Comparison of ENCODE assay signal across 2 cellular contexts in the genomic region with DNA sequence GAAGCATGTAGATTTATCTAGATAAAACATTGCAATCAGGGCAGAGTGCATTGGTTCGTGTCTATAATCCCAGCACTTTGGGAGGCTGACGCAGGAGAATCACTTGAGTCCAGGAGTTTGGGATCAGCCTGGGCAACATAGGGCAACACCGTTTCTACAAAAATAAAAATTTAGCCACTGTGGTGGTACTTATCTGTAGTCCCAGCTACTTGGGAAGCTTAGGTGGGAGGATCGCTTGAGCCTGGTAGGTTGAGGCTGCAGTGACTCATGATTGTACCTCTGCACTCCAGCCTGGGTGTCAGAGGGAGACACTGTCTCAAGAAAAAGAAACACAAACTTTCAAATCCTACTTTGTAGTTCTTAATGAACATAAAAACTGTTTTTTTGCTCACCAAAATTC.
TF ChIP-seq lines count a peak whose summit lies in the region.

No MANE protein-coding gene starts in this region.

TF ChIP-seq in WTC11, 78 proteins besides CTCF, POLR2A, EP300 and RAD21 (continued from another document):
- TF ChIP-seq, protein P1, sequence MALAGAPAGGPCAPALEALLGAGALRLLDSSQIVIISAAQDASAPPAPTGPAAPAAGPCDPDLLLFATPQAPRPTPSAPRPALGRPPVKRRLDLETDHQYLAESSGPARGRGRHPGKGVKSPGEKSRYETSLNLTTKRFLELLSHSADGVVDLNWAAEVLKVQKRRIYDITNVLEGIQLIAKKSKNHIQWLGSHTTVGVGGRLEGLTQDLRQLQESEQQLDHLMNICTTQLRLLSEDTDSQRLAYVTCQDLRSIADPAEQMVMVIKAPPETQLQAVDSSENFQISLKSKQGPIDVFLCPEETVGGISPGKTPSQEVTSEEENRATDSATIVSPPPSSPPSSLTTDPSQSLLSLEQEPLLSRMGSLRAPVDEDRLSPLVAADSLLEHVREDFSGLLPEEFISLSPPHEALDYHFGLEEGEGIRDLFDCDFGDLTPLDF (CRISPR knock-in tag; IDR thresholded peaks at IDR 0.05) = no peak
- TF ChIP-seq, protein P2, sequence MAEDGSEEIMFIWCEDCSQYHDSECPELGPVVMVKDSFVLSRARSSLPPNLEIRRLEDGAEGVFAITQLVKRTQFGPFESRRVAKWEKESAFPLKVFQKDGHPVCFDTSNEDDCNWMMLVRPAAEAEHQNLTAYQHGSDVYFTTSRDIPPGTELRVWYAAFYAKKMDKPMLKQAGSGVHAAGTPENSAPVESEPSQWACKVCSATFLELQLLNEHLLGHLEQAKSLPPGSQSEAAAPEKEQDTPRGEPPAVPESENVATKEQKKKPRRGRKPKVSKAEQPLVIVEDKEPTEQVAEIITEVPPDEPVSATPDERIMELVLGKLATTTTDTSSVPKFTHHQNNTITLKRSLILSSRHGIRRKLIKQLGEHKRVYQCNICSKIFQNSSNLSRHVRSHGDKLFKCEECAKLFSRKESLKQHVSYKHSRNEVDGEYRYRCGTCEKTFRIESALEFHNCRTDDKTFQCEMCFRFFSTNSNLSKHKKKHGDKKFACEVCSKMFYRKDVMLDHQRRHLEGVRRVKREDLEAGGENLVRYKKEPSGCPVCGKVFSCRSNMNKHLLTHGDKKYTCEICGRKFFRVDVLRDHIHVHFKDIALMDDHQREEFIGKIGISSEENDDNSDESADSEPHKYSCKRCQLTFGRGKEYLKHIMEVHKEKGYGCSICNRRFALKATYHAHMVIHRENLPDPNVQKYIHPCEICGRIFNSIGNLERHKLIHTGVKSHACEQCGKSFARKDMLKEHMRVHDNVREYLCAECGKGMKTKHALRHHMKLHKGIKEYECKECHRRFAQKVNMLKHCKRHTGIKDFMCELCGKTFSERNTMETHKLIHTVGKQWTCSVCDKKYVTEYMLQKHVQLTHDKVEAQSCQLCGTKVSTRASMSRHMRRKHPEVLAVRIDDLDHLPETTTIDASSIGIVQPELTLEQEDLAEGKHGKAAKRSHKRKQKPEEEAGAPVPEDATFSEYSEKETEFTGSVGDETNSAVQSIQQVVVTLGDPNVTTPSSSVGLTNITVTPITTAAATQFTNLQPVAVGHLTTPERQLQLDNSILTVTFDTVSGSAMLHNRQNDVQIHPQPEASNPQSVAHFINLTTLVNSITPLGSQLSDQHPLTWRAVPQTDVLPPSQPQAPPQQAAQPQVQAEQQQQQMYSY (CRISPR knock-in tag; IDR thresholded peaks at IDR 0.05) = no peak
TF ChIP-seq in WTC11: peak in this region for 0.

TF ChIP-seq in K562, 482 proteins besides CTCF, POLR2A, EP300 and RAD21 (continued from another document and continues in another):
- no peak for TF ChIP-seq ZNF644 (tag; IDR thresholded peaks at IDR 0.05; ENCODE audit: low read depth)
- TF ChIP-seq, protein P3, sequence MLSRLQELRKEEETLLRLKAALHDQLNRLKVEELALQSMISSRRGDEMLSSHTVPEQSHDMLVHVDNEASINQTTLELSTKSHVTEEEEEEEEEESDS (CRISPR knock-in tag; IDR thresholded peaks at IDR 0.05) = no peak
- 0 out of 2 replicates have a peak, but pooled peaks have one; percentile 39 for TF ChIP-seq ETV5 (CRISPR knock-in tag; IDR thresholded peaks at IDR 0.05; ENCODE audit: low read depth)
- TF ChIP-seq HDAC2 (IDR thresholded peaks at IDR 0.05) = no peak
- no peak for TF ChIP-seq KDM2B (CRISPR knock-in tag; IDR thresholded peaks at IDR 0.05)
- TF ChIP-seq ARID1B (IDR thresholded peaks at IDR 0.05) = peak; percentile 92
- peak; percentile 19 to 23; a peak in 1 of 4 replicates for TF ChIP-seq NRF1 (conservative IDR thresholded peaks at IDR 0.05 in 1 of 2, IDR thresholded peaks at IDR 0.05 in 1 of 2)
- no peak for TF ChIP-seq COPS2 (conservative IDR thresholded peaks at IDR 0.05)
- TF ChIP-seq, protein P4, sequence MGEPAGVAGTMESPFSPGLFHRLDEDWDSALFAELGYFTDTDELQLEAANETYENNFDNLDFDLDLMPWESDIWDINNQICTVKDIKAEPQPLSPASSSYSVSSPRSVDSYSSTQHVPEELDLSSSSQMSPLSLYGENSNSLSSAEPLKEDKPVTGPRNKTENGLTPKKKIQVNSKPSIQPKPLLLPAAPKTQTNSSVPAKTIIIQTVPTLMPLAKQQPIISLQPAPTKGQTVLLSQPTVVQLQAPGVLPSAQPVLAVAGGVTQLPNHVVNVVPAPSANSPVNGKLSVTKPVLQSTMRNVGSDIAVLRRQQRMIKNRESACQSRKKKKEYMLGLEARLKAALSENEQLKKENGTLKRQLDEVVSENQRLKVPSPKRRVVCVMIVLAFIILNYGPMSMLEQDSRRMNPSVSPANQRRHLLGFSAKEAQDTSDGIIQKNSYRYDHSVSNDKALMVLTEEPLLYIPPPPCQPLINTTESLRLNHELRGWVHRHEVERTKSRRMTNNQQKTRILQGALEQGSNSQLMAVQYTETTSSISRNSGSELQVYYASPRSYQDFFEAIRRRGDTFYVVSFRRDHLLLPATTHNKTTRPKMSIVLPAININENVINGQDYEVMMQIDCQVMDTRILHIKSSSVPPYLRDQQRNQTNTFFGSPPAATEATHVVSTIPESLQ (CRISPR knock-in tag; IDR thresholded peaks at IDR 0.05) = 0 out of 2 replicates have a peak, but pooled peaks have one; percentile 31
- TF ChIP-seq, protein P5, sequence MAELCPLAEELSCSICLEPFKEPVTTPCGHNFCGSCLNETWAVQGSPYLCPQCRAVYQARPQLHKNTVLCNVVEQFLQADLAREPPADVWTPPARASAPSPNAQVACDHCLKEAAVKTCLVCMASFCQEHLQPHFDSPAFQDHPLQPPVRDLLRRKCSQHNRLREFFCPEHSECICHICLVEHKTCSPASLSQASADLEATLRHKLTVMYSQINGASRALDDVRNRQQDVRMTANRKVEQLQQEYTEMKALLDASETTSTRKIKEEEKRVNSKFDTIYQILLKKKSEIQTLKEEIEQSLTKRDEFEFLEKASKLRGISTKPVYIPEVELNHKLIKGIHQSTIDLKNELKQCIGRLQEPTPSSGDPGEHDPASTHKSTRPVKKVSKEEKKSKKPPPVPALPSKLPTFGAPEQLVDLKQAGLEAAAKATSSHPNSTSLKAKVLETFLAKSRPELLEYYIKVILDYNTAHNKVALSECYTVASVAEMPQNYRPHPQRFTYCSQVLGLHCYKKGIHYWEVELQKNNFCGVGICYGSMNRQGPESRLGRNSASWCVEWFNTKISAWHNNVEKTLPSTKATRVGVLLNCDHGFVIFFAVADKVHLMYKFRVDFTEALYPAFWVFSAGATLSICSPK (IDR thresholded peaks at IDR 0.05; ENCODE audit: borderline replicate concordance) = no peak
- TF ChIP-seq MAZ (CRISPR knock-in tag; conservative IDR thresholded peaks at IDR 0.05 in 1 of 2, IDR thresholded peaks at IDR 0.05 in 1 of 2) = no peak
- TF ChIP-seq TAL1 (IDR thresholded peaks at IDR 0.05) = peak; percentile 44; the same call in 1 of the 2 replicates
- TF ChIP-seq STAG1 (CRISPR knock-in tag; IDR thresholded peaks at IDR 0.05; ENCODE audit: borderline replicate concordance) = no peak
- no peak for TF ChIP-seq PHTF2 (CRISPR knock-in tag; IDR thresholded peaks at IDR 0.05)
- TF ChIP-seq, protein P6, sequence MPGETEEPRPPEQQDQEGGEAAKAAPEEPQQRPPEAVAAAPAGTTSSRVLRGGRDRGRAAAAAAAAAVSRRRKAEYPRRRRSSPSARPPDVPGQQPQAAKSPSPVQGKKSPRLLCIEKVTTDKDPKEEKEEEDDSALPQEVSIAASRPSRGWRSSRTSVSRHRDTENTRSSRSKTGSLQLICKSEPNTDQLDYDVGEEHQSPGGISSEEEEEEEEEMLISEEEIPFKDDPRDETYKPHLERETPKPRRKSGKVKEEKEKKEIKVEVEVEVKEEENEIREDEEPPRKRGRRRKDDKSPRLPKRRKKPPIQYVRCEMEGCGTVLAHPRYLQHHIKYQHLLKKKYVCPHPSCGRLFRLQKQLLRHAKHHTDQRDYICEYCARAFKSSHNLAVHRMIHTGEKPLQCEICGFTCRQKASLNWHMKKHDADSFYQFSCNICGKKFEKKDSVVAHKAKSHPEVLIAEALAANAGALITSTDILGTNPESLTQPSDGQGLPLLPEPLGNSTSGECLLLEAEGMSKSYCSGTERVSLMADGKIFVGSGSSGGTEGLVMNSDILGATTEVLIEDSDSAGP (CRISPR knock-in tag; IDR thresholded peaks at IDR 0.05) = no peak
- no peak for TF ChIP-seq SMARCB1 (IDR thresholded peaks at IDR 0.05; ENCODE audit: insufficient read length, low read depth)
- peak; percentile 60 for TF ChIP-seq FOSL1 (tag; conservative IDR thresholded peaks at IDR 0.05)
- TF ChIP-seq, protein P7, sequence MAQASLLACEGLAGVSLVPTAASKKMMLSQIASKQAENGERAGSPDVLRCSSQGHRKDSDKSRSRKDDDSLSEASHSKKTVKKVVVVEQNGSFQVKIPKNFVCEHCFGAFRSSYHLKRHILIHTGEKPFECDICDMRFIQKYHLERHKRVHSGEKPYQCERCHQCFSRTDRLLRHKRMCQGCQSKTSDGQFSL (CRISPR knock-in tag; IDR thresholded peaks at IDR 0.05) = no peak
- TF ChIP-seq, protein P7 (tag; IDR thresholded peaks at IDR 0.05) = no peak
- TF ChIP-seq, protein P8, sequence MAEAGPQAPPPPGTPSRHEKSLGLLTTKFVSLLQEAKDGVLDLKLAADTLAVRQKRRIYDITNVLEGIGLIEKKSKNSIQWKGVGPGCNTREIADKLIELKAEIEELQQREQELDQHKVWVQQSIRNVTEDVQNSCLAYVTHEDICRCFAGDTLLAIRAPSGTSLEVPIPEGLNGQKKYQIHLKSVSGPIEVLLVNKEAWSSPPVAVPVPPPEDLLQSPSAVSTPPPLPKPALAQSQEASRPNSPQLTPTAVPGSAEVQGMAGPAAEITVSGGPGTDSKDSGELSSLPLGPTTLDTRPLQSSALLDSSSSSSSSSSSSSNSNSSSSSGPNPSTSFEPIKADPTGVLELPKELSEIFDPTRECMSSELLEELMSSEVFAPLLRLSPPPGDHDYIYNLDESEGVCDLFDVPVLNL (CRISPR knock-in tag; IDR thresholded peaks at IDR 0.05; ENCODE audit: low read depth) = no peak
- no peak for TF ChIP-seq ZNF778 (CRISPR knock-in tag; IDR thresholded peaks at IDR 0.05)
- no peak for TF ChIP-seq SRSF7 (optimal IDR thresholded peaks at IDR 0.05; ENCODE audit: low read depth, low read length)
- TF ChIP-seq ZBTB1 (CRISPR knock-in tag; IDR thresholded peaks at IDR 0.05; ENCODE audit: borderline replicate concordance, low read depth) = no peak
- TF ChIP-seq, protein P9, sequence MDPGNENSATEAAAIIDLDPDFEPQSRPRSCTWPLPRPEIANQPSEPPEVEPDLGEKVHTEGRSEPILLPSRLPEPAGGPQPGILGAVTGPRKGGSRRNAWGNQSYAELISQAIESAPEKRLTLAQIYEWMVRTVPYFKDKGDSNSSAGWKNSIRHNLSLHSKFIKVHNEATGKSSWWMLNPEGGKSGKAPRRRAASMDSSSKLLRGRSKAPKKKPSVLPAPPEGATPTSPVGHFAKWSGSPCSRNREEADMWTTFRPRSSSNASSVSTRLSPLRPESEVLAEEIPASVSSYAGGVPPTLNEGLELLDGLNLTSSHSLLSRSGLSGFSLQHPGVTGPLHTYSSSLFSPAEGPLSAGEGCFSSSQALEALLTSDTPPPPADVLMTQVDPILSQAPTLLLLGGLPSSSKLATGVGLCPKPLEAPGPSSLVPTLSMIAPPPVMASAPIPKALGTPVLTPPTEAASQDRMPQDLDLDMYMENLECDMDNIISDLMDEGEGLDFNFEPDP (CRISPR knock-in tag; IDR thresholded peaks at IDR 0.05) = no peak
- TF ChIP-seq, protein P10, sequence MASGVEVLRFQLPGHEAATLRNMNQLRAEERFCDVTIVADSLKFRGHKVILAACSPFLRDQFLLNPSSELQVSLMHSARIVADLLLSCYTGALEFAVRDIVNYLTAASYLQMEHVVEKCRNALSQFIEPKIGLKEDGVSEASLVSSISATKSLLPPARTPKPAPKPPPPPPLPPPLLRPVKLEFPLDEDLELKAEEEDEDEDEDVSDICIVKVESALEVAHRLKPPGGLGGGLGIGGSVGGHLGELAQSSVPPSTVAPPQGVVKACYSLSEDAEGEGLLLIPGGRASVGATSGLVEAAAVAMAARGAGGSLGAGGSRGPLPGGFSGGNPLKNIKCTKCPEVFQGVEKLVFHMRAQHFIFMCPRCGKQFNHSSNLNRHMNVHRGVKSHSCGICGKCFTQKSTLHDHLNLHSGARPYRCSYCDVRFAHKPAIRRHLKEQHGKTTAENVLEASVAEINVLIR (CRISPR knock-in tag; IDR thresholded peaks at IDR 0.05) = no peak
- no peak for TF ChIP-seq RFX1 (IDR thresholded peaks at IDR 0.05)
- TF ChIP-seq, protein P11, sequence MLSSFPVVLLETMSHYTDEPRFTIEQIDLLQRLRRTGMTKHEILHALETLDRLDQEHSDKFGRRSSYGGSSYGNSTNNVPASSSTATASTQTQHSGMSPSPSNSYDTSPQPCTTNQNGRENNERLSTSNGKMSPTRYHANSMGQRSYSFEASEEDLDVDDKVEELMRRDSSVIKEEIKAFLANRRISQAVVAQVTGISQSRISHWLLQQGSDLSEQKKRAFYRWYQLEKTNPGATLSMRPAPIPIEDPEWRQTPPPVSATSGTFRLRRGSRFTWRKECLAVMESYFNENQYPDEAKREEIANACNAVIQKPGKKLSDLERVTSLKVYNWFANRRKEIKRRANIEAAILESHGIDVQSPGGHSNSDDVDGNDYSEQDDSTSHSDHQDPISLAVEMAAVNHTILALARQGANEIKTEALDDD (IDR thresholded peaks at IDR 0.05) = peak; percentile 27; the same call in 1 of the 2 replicates
- TF ChIP-seq POLR2B (IDR thresholded peaks at IDR 0.05; ENCODE audit: low read depth, partially characterized antibody) = no peak
- peak; percentile 77; the same call in 1 of the 2 replicates for TF ChIP-seq JUN (IDR thresholded peaks at IDR 0.05; ENCODE audit: borderline replicate concordance, low read depth, low read length)
- TF ChIP-seq JUN (CRISPR knock-in tag; IDR thresholded peaks at IDR 0.05; ENCODE audit: borderline replicate concordance) = no peak
- no peak for TF ChIP-seq ZNF3 (CRISPR knock-in tag; IDR thresholded peaks at IDR 0.05)
- TF ChIP-seq CCAR2 (IDR thresholded peaks at IDR 0.05; ENCODE audit: low read depth, low read length) = no peak
- TF ChIP-seq TBP (optimal IDR thresholded peaks at IDR 0.05; ENCODE audit: low read depth, low read length) = no peak
- TF ChIP-seq, protein P12, sequence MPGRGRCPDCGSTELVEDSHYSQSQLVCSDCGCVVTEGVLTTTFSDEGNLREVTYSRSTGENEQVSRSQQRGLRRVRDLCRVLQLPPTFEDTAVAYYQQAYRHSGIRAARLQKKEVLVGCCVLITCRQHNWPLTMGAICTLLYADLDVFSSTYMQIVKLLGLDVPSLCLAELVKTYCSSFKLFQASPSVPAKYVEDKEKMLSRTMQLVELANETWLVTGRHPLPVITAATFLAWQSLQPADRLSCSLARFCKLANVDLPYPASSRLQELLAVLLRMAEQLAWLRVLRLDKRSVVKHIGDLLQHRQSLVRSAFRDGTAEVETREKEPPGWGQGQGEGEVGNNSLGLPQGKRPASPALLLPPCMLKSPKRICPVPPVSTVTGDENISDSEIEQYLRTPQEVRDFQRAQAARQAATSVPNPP (IDR thresholded peaks at IDR 0.05; ENCODE audit: borderline replicate concordance, insufficient read depth, insufficient read length) = no peak
- no peak for TF ChIP-seq DDX20 (tag; IDR thresholded peaks at IDR 0.05; ENCODE audit: low read depth)
- no peak for TF ChIP-seq THRAP3 (IDR thresholded peaks at IDR 0.05; ENCODE audit: borderline replicate concordance)
- no peak for TF ChIP-seq NBN (IDR thresholded peaks at IDR 0.05; ENCODE audit: low read depth)
- no peak for TF ChIP-seq ZNF143 (CRISPR knock-in tag; IDR thresholded peaks at IDR 0.05)
- TF ChIP-seq MBD2 (IDR thresholded peaks at IDR 0.05; ENCODE audit: borderline replicate concordance, low read depth) = 0 out of 2 replicates have a peak, but pooled peaks have one; percentile 38
- TF ChIP-seq ZNF263 (CRISPR knock-in tag; IDR thresholded peaks at IDR 0.05; ENCODE audit: borderline replicate concordance) = no peak
- peak; percentile 65; the same call in 1 of the 2 replicates for TF ChIP-seq TEAD4 (IDR thresholded peaks at IDR 0.05; ENCODE audit: low read length)
- no peak for TF ChIP-seq TEAD4 (CRISPR knock-in tag; IDR thresholded peaks at IDR 0.05; ENCODE audit: borderline replicate concordance)
- no peak for TF ChIP-seq MAFF (IDR thresholded peaks at IDR 0.05; ENCODE audit: low read length)
- TF ChIP-seq IRF2 (CRISPR knock-in tag; IDR thresholded peaks at IDR 0.05) = no peak
